8 cellular contexts compared by ENCODE assay signal in the genomic region with DNA sequence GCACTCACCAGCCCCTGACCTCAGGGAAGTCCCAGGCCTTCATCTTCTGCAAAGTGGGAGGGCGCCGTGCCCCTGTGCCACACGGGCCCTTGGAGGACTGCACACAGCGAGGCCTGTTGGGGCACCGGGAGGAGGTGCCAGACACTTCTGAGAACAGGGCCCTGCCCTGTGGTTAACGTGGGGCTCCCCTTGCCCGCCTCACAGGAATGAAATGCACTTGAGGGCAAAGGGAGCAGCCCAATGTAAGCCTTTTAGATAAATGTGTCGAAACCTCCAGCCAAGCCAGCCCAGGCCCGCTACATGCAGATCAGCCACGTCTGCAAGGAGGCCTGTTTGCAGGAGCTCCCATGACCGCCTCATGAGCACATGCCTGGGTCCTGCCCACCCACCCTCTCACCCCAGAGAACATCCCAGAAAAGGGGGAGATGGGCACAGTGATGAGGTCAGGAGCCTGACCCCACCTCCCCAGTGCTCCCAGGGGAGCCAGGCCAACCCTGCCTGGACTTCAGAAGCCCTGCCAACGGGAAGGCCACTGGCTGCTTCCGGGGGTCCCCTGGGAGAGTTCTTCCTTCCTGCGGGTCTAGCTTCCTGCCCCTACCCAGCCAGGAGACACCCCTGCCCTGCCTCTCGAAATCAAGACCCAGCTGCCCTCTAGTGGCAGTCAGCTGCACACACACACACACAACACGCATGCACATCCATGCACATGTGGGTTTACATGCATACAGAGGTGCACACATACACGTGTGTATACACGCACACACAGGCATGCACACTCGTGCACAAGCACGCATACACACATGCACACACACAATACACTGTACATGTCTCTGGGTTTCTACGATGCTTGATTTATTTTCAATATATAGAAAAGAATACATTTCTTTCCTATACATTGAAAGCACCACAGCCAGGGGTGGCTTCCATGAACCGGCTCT.
A peak's percentile ranks its signal among the peaks of the same experiment; 100 is the strongest.
DNase-seq lines count a peak whose midpoint lies in the region; ATAC-seq and TF ChIP-seq lines count a peak whose summit lies in the region.

No MANE protein-coding gene starts in this region.

- no peak overlapping the region for H3K4me3 ChIP-seq in psoas muscle

- peak; percentile 81 for TF ChIP-seq CTCF in activated CD8-positive, alpha-beta T cell treated with anti-CD3 and anti-CD28 coated beads for 36 hours (IDR thresholded peaks at IDR 0.05)
- peak; percentile 56 for TF ChIP-seq CTCF in psoas muscle (IDR thresholded peaks at IDR 0.05)

- WGBS in psoas muscle, 3 donors: 50 to 57% (median 57%) methylated on average over 21 to 22 of the region's 22 CpGs

- CTCF ChIA-PET in activated CD8-positive, alpha-beta T cell treated with anti-CD3 and anti-CD28 coated beads for 36 hours (lab: Charles Lee): interaction anchor here (1.3 kb wide), 1 partner anchor 9 kb away, joined by 7 read pairs; no protein-coding TSS in a partner anchor

- peaks cover 1% of the 10 kb centered on the region for H3K27me3 Mint-ChIP-seq in activated CD8-positive, alpha-beta T cell treated with anti-CD3 and anti-CD28 coated beads for 36 hours

- H3K4me3 Mint-ChIP-seq in activated CD8-positive, alpha-beta T cell treated with anti-CD3 and anti-CD28 coated beads for 36 hours: no peak overlapping the region

- H3K27ac ChIP-seq in psoas muscle: no peak overlapping the region

- ATAC-seq in Right ventricle myocardium inferior (no peak), psoas muscle (peak in 2 of 4 donors; percentile 34 to 46)
- peak; percentile 67 for ATAC-seq in activated CD8-positive, alpha-beta T cell treated with anti-CD3 and anti-CD28 coated beads for 36 hours

- no peak overlapping the region for H3K27ac Mint-ChIP-seq in activated CD8-positive, alpha-beta T cell treated with anti-CD3 and anti-CD28 coated beads for 36 hours

- DNase-seq in Right ventricle myocardium inferior (ENCODE audit: missing footprints): peak; percentile 44
- DNase-seq in cardiac septum (ENCODE audit: low spot score): no peak
- peak; percentile 2 for DNase-seq in NCI-H1092 treated with DMSO at 0.1 percent for 48 hours (lab: John Stamatoyannopoulos, UW)
- peak; percentile 53 for DNase-seq in activated CD8-positive, alpha-beta T cell treated with anti-CD3 and anti-CD28 coated beads for 36 hours
- peak; percentile 41 for DNase-seq in germinal center (ENCODE audit: low spot score)
- DNase-seq in psoas muscle: peak; percentile 22 to 51
- no peak for DNase-seq in foreskin melanocyte
- DNase-seq in KG1 (lab: John Stamatoyannopoulos, UW): no peak

- H3K4me1 Mint-ChIP-seq in activated CD8-positive, alpha-beta T cell treated with anti-CD3 and anti-CD28 coated beads for 36 hours (ENCODE audit: low read depth): no peaks in the 10 kb centered on the region

- peaks cover 0 to 6% (median 0%) of the 10 kb centered on the region in 3 donors for H3K27me3 ChIP-seq in psoas muscle (ENCODE audit: insufficient read depth in 3 of 3, low read length in 2 of 3)

- H3K4me1 ChIP-seq in psoas muscle: no peaks in the 10 kb centered on the region

- H3K36me3 ChIP-seq in psoas muscle (ENCODE audit: insufficient read depth in 1 of 2, low read depth in 1 of 2): no peaks in the 10 kb centered on the region

- H3K9me3 Mint-ChIP-seq in activated CD8-positive, alpha-beta T cell treated with anti-CD3 and anti-CD28 coated beads for 36 hours: no peaks in the 10 kb centered on the region

- intact Hi-C loops in Right ventricle myocardium inferior (cut with DNase I): no loop called here
- intact Hi-C loops in cardiac septum (cut with DNase I): loop anchor here (5.0 kb wide), 1 partner anchor 1675 kb away; no protein-coding TSS in a partner anchor
- intact Hi-C loops in activated CD8-positive, alpha-beta T cell treated with anti-CD3 and anti-CD28 coated beads for 36 hours (cut with micrococcal nuclease): no loop called here
- intact Hi-C loops in psoas muscle (cut with DNase I): no loop called here

- no peaks in the 10 kb centered on the region for H3K36me3 Mint-ChIP-seq in activated CD8-positive, alpha-beta T cell treated with anti-CD3 and anti-CD28 coated beads for 36 hours (ENCODE audit: low read depth)

- H3K9me3 ChIP-seq in psoas muscle: no peaks in the 10 kb centered on the region

- POLR2A ChIA-PET in activated CD8-positive, alpha-beta T cell treated with anti-CD3 and anti-CD28 coated beads for 36 hours (lab: Charles Lee): interaction anchor here (0.9 kb wide), 1 partner anchor 8 kb away, joined by 3 read pairs; no protein-coding TSS in a partner anchor

Comparison
In these comparisons a context has a peak if more than half of its experiments do, and no peak if none do; other contexts are left out.
1. DNase-seq: peak in Right ventricle myocardium inferior (single experiment), NCI-H1092 treated with DMSO at 0.1 percent for 48 hours (single experiment), activated CD8-positive, alpha-beta T cell treated with anti-CD3 and anti-CD28 coated beads for 36 hours (single experiment), germinal center (single experiment) and psoas muscle (2 of 2); none in cardiac septum (single experiment), foreskin melanocyte (single experiment) and KG1 (single experiment).